ENCODE assay signal across 8 cellular contexts in genomic region chr12:62435337-62436163, GRCh38. TPM values are rescaled to one million over a fixed set of nuclear protein-coding genes. Genes with fewer than 3 reads are reported as not detected.
DNase-seq lines count a peak whose midpoint lies in the region; ATAC-seq and TF ChIP-seq lines count a peak whose summit lies in the region.

No MANE protein-coding gene starts in this region.

- H3K27me3 ChIP-seq in transverse colon: peaks cover 35% of the 10 kb centered on the region

- no peak for TF ChIP-seq EP300 in transverse colon (IDR thresholded peaks at IDR 0.05; ENCODE audit: low read depth)

- H3K4me1 ChIP-seq in transverse colon: peaks cover 0 to 12% (median 10%) of the 10 kb centered on the region in 4 donors

- H3K27ac Mint-ChIP-seq in activated T-helper 2 cell treated with anti-CD3 and anti-CD28 coated beads, Interferon-gamma antibody, Interleukin-2, Interleukin-4, amounts not matched to agents 10 μg/mL and 5 μg/mL and 100 μg/mL, durations not matched to agents 14 hours and 24 hours and 36 hours: no peak overlapping the region
- H3K27ac Mint-ChIP-seq in nephron: no peak overlapping the region

- DNase-seq in AG09319 (ENCODE audit: extremely low read depth, low read depth) (peak; percentile 22), NCI-H69 (lab: John Stamatoyannopoulos, UW) (peak; percentile 79), foreskin melanocyte (peak; percentile 23), transverse colon (peak; percentile 52)
- peak; percentile 18 for DNase-seq in activated T-helper 2 cell treated with anti-CD3 and anti-CD28 coated beads, Interferon-gamma antibody, Interleukin-2, Interleukin-4, amounts not matched to agents 10 μg/mL and 5 μg/mL and 100 μg/mL, durations not matched to agents 14 hours and 24 hours and 36 hours (ENCODE audit: low spot score)

- H3K27ac ChIP-seq in transverse colon: no peak overlapping the region

- peak overlapping the region; percentile 72 for H3K4me3 Mint-ChIP-seq in activated T-helper 2 cell treated with anti-CD3 and anti-CD28 coated beads, Interferon-gamma antibody, Interleukin-2, Interleukin-4, amounts not matched to agents 10 μg/mL and 5 μg/mL and 100 μg/mL, durations not matched to agents 14 hours and 24 hours and 36 hours (ENCODE audit: low read depth)
- peak overlapping the region; percentile 81 to 84 (median 82) for H3K4me3 Mint-ChIP-seq in nephron

- intact Hi-C loops in activated T-helper 2 cell treated with anti-CD3 and anti-CD28 coated beads, Interferon-gamma antibody, Interleukin-2, Interleukin-4, amounts not matched to agents 10 μg/mL and 5 μg/mL and 100 μg/mL, durations not matched to agents 14 hours and 24 hours and 36 hours (cut with micrococcal nuclease): loop anchor here (5.0 to 10.0 kb wide), 3 partner anchors 147 to 377 kb away; no protein-coding TSS in a partner anchor
- intact Hi-C loops in transverse colon (cut with DNase I; ENCODE audit: low total_unique reads): loop anchor here (5.0 kb wide), 1 partner anchor 362 kb away; no protein-coding TSS in a partner anchor

- no peak for TF ChIP-seq POLR2A in transverse colon (IDR thresholded peaks at IDR 0.05)

- in situ Hi-C loops in transverse colon (cut with MboI; ENCODE audit: low pct_ligation_motif_present in 1 of 4, low pct_unique_long_range_greater_than_20kb in 1 of 4, low sequenced_read_pairs in 3 of 4): loop anchor here in 1 of 4 donors (25.0 kb wide), 1 partner anchor 352 kb away; no protein-coding TSS in a partner anchor

- WGBS in transverse colon (ENCODE audit: low coverage in 1 of 2), 2 donors: 0 to 3% methylated on average over 2 to 24 of the region's 28 CpGs

- peak overlapping the region; percentile 19 to 61 (median 36) for H3K4me3 ChIP-seq in transverse colon

- TF ChIP-seq CTCF in AG09319 (IDR thresholded peaks at IDR 0.05; ENCODE audit: low read depth, low read length) (peak; percentile 69), nephron (IDR thresholded peaks at IDR 0.05; ENCODE audit: unreplicated experiment in 3 of 3) (peak; percentile 44 to 54 (median 50)), transverse colon (IDR thresholded peaks at IDR 0.05) (peak; percentile 13 to 35 (median 30))

- no peaks in the 10 kb centered on the region for H3K36me3 ChIP-seq in transverse colon

- ATAC-seq in GM18858 (IDR thresholded peaks at IDR 0.05; ENCODE audit: unreplicated experiment) (peak; percentile 79), HG03095 (IDR thresholded peaks at IDR 0.05; ENCODE audit: unreplicated experiment) (peak; percentile 80)

- H3K27me3 Mint-ChIP-seq in activated T-helper 2 cell treated with anti-CD3 and anti-CD28 coated beads, Interferon-gamma antibody, Interleukin-2, Interleukin-4, amounts not matched to agents 10 μg/mL and 5 μg/mL and 100 μg/mL, durations not matched to agents 14 hours and 24 hours and 36 hours (ENCODE audit: low read depth): peaks cover 52% of the 10 kb centered on the region
- H3K27me3 Mint-ChIP-seq in nephron (ENCODE audit: low read depth): peaks cover 42% of the 10 kb centered on the region

- no peaks in the 10 kb centered on the region for H3K36me3 Mint-ChIP-seq in activated T-helper 2 cell treated with anti-CD3 and anti-CD28 coated beads, Interferon-gamma antibody, Interleukin-2, Interleukin-4, amounts not matched to agents 10 μg/mL and 5 μg/mL and 100 μg/mL, durations not matched to agents 14 hours and 24 hours and 36 hours (ENCODE audit: low read depth)
- no peaks in the 10 kb centered on the region for H3K36me3 Mint-ChIP-seq in nephron (ENCODE audit: low read depth)

- H3K4me1 Mint-ChIP-seq in activated T-helper 2 cell treated with anti-CD3 and anti-CD28 coated beads, Interferon-gamma antibody, Interleukin-2, Interleukin-4, amounts not matched to agents 10 μg/mL and 5 μg/mL and 100 μg/mL, durations not matched to agents 14 hours and 24 hours and 36 hours (ENCODE audit: low read depth): peaks cover 19% of the 10 kb centered on the region
- H3K4me1 Mint-ChIP-seq in nephron: peaks cover 6% of the 10 kb centered on the region

- H3K9me3 Mint-ChIP-seq in activated T-helper 2 cell treated with anti-CD3 and anti-CD28 coated beads, Interferon-gamma antibody, Interleukin-2, Interleukin-4, amounts not matched to agents 10 μg/mL and 5 μg/mL and 100 μg/mL, durations not matched to agents 14 hours and 24 hours and 36 hours: no peaks in the 10 kb centered on the region
- peaks cover 2% of the 10 kb centered on the region for H3K9me3 Mint-ChIP-seq in nephron

- peaks cover 0 to under 1% of the 10 kb centered on the region in 2 donors for H3K9me3 ChIP-seq in transverse colon

RNA-seq across cellular contexts. Expression of gene MON2, which starts 31.1 kb away (rescaled TPM):
- total RNA-seq in activated T-helper 2 cell treated with anti-CD3 and anti-CD28 coated beads, Interferon-gamma antibody, Interleukin-2, Interleukin-4, amounts not matched to agents 10 μg/mL and 5 μg/mL and 100 μg/mL, durations not matched to agents 14 hours and 24 hours and 36 hours: 33.0 and 37.6 TPM in 2 replicates
- 100 to 1,000 TPM in 3 of 4 donors, 10 to 100 TPM in 1; 94.6 to 157 (median 129) TPM for total RNA-seq in transverse colon

Comparison
In these comparisons a context has a peak if more than half of its experiments do, and no peak if none do; other contexts are left out.
1. DNase-seq: peak in every context shown above with its lines; median percentile 79 in NCI-H69; 52 in transverse colon; 23 in foreskin melanocyte; 22 in AG09319; 18 in activated T-helper 2 cell treated with anti-CD3 and anti-CD28 coated beads, Interferon-gamma antibody, Interleukin-2, Interleukin-4, amounts not matched to agents 10 μg/mL and 5 μg/mL and 100 μg/mL, durations not matched to agents 14 hours and 24 hours and 36 hours.